ENCODE assay signal across 8 cellular contexts in genomic region chr22:29030016-29030617, GRCh38. TPM values are rescaled to one million over a fixed set of nuclear protein-coding genes. Genes with fewer than 3 reads are reported as not detected.
DNase-seq lines count a peak whose midpoint lies in the region; ATAC-seq, FAIRE-seq and TF ChIP-seq lines count a peak whose summit lies in the region.

No MANE protein-coding gene starts in this region.

- H3K36me3 ChIP-seq in cardiac muscle cell (no peaks in the 10 kb centered on the region), bronchial epithelial cell (ENCODE audit: control insufficient read depth, insufficient read depth, low read length) (no peaks in the 10 kb centered on the region), mesenchymal stem cell (ENCODE audit: control insufficient read depth in 1 of 2, insufficient read depth in 2 of 2, low read depth in 1 of 2, low read length in 2 of 2) (peaks cover 0 to 3% of the 10 kb centered on the region in 2 experiments), upper lobe of right lung (no peaks in the 10 kb centered on the region)

- H2BK120ac ChIP-seq in mesenchymal stem cell (ENCODE audit: low read depth, low read length): peak overlapping the region; percentile 94

- H3K14ac ChIP-seq in mesenchymal stem cell (ENCODE audit: low read length in 2 of 2): no peak overlapping the region

- H2BK5ac ChIP-seq in mesenchymal stem cell (ENCODE audit: low read depth, low read length, poor library complexity, severe bottlenecking): peak overlapping the region; percentile 91

- H3K9ac ChIP-seq in mesenchymal stem cell (ENCODE audit: low read length): peak overlapping the region; percentile 88

- TF ChIP-seq CTCF in cardiac muscle cell (IDR thresholded peaks at IDR 0.05; ENCODE audit: low read depth, low read length): no peak
- no peak for TF ChIP-seq CTCF in bronchial epithelial cell (IDR thresholded peaks at IDR 0.05; ENCODE audit: insufficient read depth, low read length, severe bottlenecking)
- TF ChIP-seq CTCF in upper lobe of right lung (IDR thresholded peaks at IDR 0.05): no peak

- H2AFZ ChIP-seq in mesenchymal stem cell (ENCODE audit: low read depth, low read length): peak overlapping the region; percentile 18

- H3K4ac ChIP-seq in mesenchymal stem cell (ENCODE audit: low read depth in 1 of 2, low read length in 2 of 2): peak overlapping the region in 1 of 2 experiments; percentile 17

- no peak for ATAC-seq in left cardiac atrium
- ATAC-seq in upper lobe of right lung: no peak
- ATAC-seq in HG02763 (IDR thresholded peaks at IDR 0.05; ENCODE audit: unreplicated experiment): no peak

- H3K27me3 ChIP-seq in cardiac muscle cell (no peaks in the 10 kb centered on the region), bronchial epithelial cell (ENCODE audit: control insufficient read depth, insufficient read depth, low read length) (no peaks in the 10 kb centered on the region), mesenchymal stem cell (ENCODE audit: control insufficient read depth in 1 of 2, insufficient read depth in 1 of 2, low read length in 2 of 2) (no peaks in the 10 kb centered on the region), upper lobe of right lung (no peaks in the 10 kb centered on the region)

- H3K18ac ChIP-seq in mesenchymal stem cell (ENCODE audit: low read depth in 1 of 2, low read length in 2 of 2): peak overlapping the region; percentile 84 to 97

- DNase-seq in cardiac muscle cell (ENCODE audit: low read depth in 1 of 2, low spot score in 1 of 2) (peak in 1 of 2 donors; percentile 36), left cardiac atrium (no peak), bronchial epithelial cell (ENCODE audit: low read depth) (peak; percentile 42), mesenchymal stem cell (peak; percentile 43), upper lobe of right lung (no peak), SIG-M5 treated with dmso at 0.1 percent for 504 hours (lab: John Stamatoyannopoulos, UW; ENCODE audit: unreplicated experiment) (no peak), Kasumi-1 (lab: John Stamatoyannopoulos, UW) (no peak)

- H3K4me3 ChIP-seq in cardiac muscle cell (peak overlapping the region; percentile 28), bronchial epithelial cell (ENCODE audit: low read depth, low read length) (peak overlapping the region; percentile 34), mesenchymal stem cell (ENCODE audit: insufficient read depth in 1 of 2, low read depth in 1 of 2, low read length in 2 of 2) (peak overlapping the region in 1 of 2 experiments; percentile 48), upper lobe of right lung (peak overlapping the region; percentile 41)

- peaks cover 53% of the 10 kb centered on the region for H3K4me1 ChIP-seq in cardiac muscle cell (ENCODE audit: low read depth)
- peaks cover 25% of the 10 kb centered on the region for H3K4me1 ChIP-seq in mesenchymal stem cell (ENCODE audit: control insufficient read depth, insufficient read depth, low read depth, low read length)
- H3K4me1 ChIP-seq in upper lobe of right lung: peaks cover 35% of the 10 kb centered on the region

- H2BK12ac ChIP-seq in mesenchymal stem cell (ENCODE audit: low read length in 2 of 2): peak overlapping the region in 1 of 2 experiments; percentile 59

- no peak for FAIRE-seq in bronchial epithelial cell (lab: Jason Lieb, UNC)

- peak overlapping the region; percentile 66 for H4K8ac ChIP-seq in mesenchymal stem cell (ENCODE audit: low read length)

- peak overlapping the region; percentile 95 for H2BK15ac ChIP-seq in mesenchymal stem cell (ENCODE audit: low read depth, poor library complexity, severe bottlenecking)

- H3K27ac ChIP-seq in cardiac muscle cell: peak overlapping the region; percentile 93
- H3K27ac ChIP-seq in mesenchymal stem cell (ENCODE audit: low read length, poor library complexity, severe bottlenecking): peak overlapping the region; percentile 99
- H3K27ac ChIP-seq in upper lobe of right lung: peak overlapping the region; percentile 85

- H3K79me1 ChIP-seq in mesenchymal stem cell (replicated peaks; ENCODE audit: low read length, poor library complexity, severe bottlenecking): peaks cover 40% of the 10 kb centered on the region

- 2% methylated on average over 11 of the region's 20 CpGs for WGBS in mesenchymal stem cell

- H2AK5ac ChIP-seq in mesenchymal stem cell (ENCODE audit: low read length, severe bottlenecking): peak overlapping the region; percentile 63

- H3K4me2 ChIP-seq in mesenchymal stem cell (ENCODE audit: low read length, poor library complexity, severe bottlenecking): peak overlapping the region; percentile 65

- no peak overlapping the region for H3K23ac ChIP-seq in mesenchymal stem cell (ENCODE audit: low read length in 2 of 2)

- no peaks in the 10 kb centered on the region for H3K9me3 ChIP-seq in cardiac muscle cell (ENCODE audit: low read depth)
- H3K9me3 ChIP-seq in mesenchymal stem cell (ENCODE audit: control insufficient read depth, low read length): no peaks in the 10 kb centered on the region
- no peaks in the 10 kb centered on the region for H3K9me3 ChIP-seq in upper lobe of right lung

- intact Hi-C loops in left cardiac atrium (cut with DNase I) (loop anchor here in 1 of 2 donors (10.0 kb wide), 1 partner anchor 145 kb away; the partner anchor contains the start of gene ZNRF3), upper lobe of right lung (cut with DNase I) (no loop called here)

- H4K91ac ChIP-seq in mesenchymal stem cell (ENCODE audit: low read length): peak overlapping the region; percentile 81

RNA-seq across cellular contexts. Expression of gene C22orf31, which starts 31.5 kb away (rescaled TPM):
- total RNA-seq in cardiac muscle cell (not detected in 2 replicates), left cardiac atrium (not detected), bronchial epithelial cell (not detected in 2 replicates), upper lobe of right lung (not detected)
- not detected in 2 replicates for polyA plus RNA-seq in cardiac muscle cell
- polyA plus RNA-seq in mesenchymal stem cell (2013, experiment 1 of 2): 0.19 TPM
- 0.07 TPM for polyA plus RNA-seq in mesenchymal stem cell (2013, experiment 2 of 2)

RNA-seq across cellular contexts. Expression of gene KREMEN1, which starts 42.7 kb away (rescaled TPM):
- total RNA-seq in cardiac muscle cell: 19.0 and 20.3 TPM in 2 replicates
- polyA plus RNA-seq in cardiac muscle cell: 18.0 and 18.1 TPM in 2 replicates
- total RNA-seq in left cardiac atrium: 10 to 100 TPM; 39.1 to 49.8 TPM
- total RNA-seq in bronchial epithelial cell: 5.8 and 15.9 TPM in 2 replicates
- 32.9 TPM for polyA plus RNA-seq in mesenchymal stem cell (2013, experiment 1 of 2)
- 33.1 TPM for polyA plus RNA-seq in mesenchymal stem cell (2013, experiment 2 of 2)
- 23.3 TPM for total RNA-seq in upper lobe of right lung

Comparison
In these comparisons a context has a peak if more than half of its experiments do, and no peak if none do; other contexts are left out.
1. DNase-seq: peak in bronchial epithelial cell (single experiment) and mesenchymal stem cell (single experiment); none in left cardiac atrium (single experiment), upper lobe of right lung (single experiment), SIG-M5 treated with dmso at 0.1 percent for 504 hours (single experiment) and Kasumi-1 (0 of 2).
2. Peak in every context shown above with its lines, with median percentiles within 50 percentile points of each other: H3K27ac ChIP-seq.